8 cellular contexts compared by ENCODE assay signal in genomic region chr5:56951946-56952691, GRCh38. TPM values are rescaled to one million over a fixed set of nuclear protein-coding genes. Genes with fewer than 3 reads are reported as not detected.
DNase-seq lines count a peak whose midpoint lies in the region; ATAC-seq lines count a peak whose summit lies in the region.

MIER3 (minus strand) TSS chr5:56952123; CDS start chr5:56952102, 21 bp downstream.

- DNase-seq in 8988T (peak; percentile 92), NCI-H2227 (lab: John Stamatoyannopoulos, UW; ENCODE audit: unreplicated experiment) (peak; percentile 83), left lobe of liver (ENCODE audit: low spot score) (peak; percentile 85)
- DNase-seq in activated CD4-positive, alpha-beta T cell treated with anti-CD3 and anti-CD28 coated beads for 36 hours = peak; percentile 90
- peak; percentile 68 for DNase-seq in stimulated activated CD4-positive, alpha-beta T cell treated with anti-CD3 and anti-CD28 coated beads, Interleukin-2, amount 100 ng/mL, for 4 hours (ENCODE audit: low read depth)

- peak within 1 kb of the TSS; percentile 60 for H3K27ac ChIP-seq in cingulate gyrus (ENCODE audit: low read depth, low read length)

- H3K4me3 Mint-ChIP-seq in activated CD4-positive, alpha-beta T cell treated with anti-CD3 and anti-CD28 coated beads for 36 hours = peak within 1 kb of the TSS; percentile 85

- H3K27me3 Mint-ChIP-seq in activated CD4-positive, alpha-beta T cell treated with anti-CD3 and anti-CD28 coated beads for 36 hours = peaks cover 16% of the 10 kb centered on the region

- H3K9me3 Mint-ChIP-seq in activated CD4-positive, alpha-beta T cell treated with anti-CD3 and anti-CD28 coated beads for 36 hours (ENCODE audit: low read depth) = no peaks in the 10 kb centered on the region

- intact Hi-C loops in activated CD4-positive, alpha-beta T cell treated with anti-CD3 and anti-CD28 coated beads for 36 hours (cut with DNase I, micrococcal nuclease) = loop anchor here (1.0 to 2.0 kb wide), 6 partner anchors 43 to 269 kb away; partner anchors contain the start of gene SETD9 (in 1 of the 2)

- peaks cover 20% of the 10 kb centered on the region for H3K4me1 Mint-ChIP-seq in activated CD4-positive, alpha-beta T cell treated with anti-CD3 and anti-CD28 coated beads for 36 hours

- CTCF ChIA-PET in activated CD4-positive, alpha-beta T cell treated with anti-CD3 and anti-CD28 coated beads for 36 hours (lab: Charles Lee) = no interaction called here

- H3K36me3 Mint-ChIP-seq in activated CD4-positive, alpha-beta T cell treated with anti-CD3 and anti-CD28 coated beads for 36 hours (ENCODE audit: low read depth) = peaks cover 6% of the 10 kb centered on the region

- ATAC-seq in GM18520 (IDR thresholded peaks at IDR 0.05; ENCODE audit: unreplicated experiment) (peak; percentile 85), HG03045 (IDR thresholded peaks at IDR 0.05; ENCODE audit: unreplicated experiment) (peak; percentile 95), left lobe of liver (peak; percentile 92)
- peak; percentile 95 for ATAC-seq in activated CD4-positive, alpha-beta T cell treated with anti-CD3 and anti-CD28 coated beads for 36 hours

- peak within 1 kb of the TSS; percentile 81 for H3K27ac Mint-ChIP-seq in activated CD4-positive, alpha-beta T cell treated with anti-CD3 and anti-CD28 coated beads for 36 hours

- POLR2A ChIA-PET in activated CD4-positive, alpha-beta T cell treated with anti-CD3 and anti-CD28 coated beads for 36 hours (lab: Charles Lee) = no interaction called here

RNA-seq across cellular contexts. Expression of gene MIER3, which starts in this region (rescaled TPM):
- total RNA-seq in activated CD4-positive, alpha-beta T cell treated with anti-CD3 and anti-CD28 coated beads for 36 hours = 10 to 100 TPM; 15.4 to 16.0 TPM
- total RNA-seq in left lobe of liver = 8.9 TPM

Comparison
In these comparisons a context has a peak if more than half of its experiments do, and no peak if none do; other contexts are left out.
1. Peak in every context shown above with its lines: DNase-seq, ATAC-seq and H3K27ac ChIP-seq.